ENCODE assay signal across 25 cellular contexts in the genomic region with DNA sequence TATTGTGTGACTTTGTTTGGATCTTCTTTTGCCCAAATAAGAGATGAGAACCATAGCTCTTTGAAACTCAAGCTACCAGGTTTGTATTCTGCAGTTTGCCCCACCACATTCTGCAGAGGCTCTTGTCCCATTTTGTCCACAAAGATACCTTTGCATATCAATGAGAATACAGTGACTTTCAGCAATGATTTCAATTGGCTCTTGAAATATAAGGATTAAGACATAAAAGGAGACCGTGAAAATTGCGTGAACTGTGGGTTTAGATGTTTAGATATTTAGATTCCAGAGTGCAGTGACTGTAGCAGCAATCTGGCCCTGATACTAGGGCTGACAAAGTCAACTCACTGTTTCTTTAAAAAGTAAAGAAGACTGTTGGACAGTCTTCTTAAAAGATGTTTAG.
"Had no signal": no experiment of that assay in that cellular context is flagged by ENCODE, and none has a peak within 500 bp of the region (broad histone marks: within the 10 kb centered on the region; RNA-seq: fewer than 3 reads in every experiment).

No MANE protein-coding gene starts in this region.

- H3K9me3 ChIP-seq: colonic mucosa, esophagus muscularis mucosa, esophagus squamous epithelium, gastrocnemius medialis, gastroesophageal sphincter, heart left ventricle, heart right ventricle had no signal

- ATAC-seq: effector memory CD8-positive, alpha-beta T cell; esophagus mucosa; foreskin keratinocyte; gastrocnemius medialis; gastroesophageal sphincter; heart left ventricle; heart right ventricle had no signal

- H3K4me1 ChIP-seq: colonic mucosa, esophagus squamous epithelium, foreskin keratinocyte, gastrocnemius medialis, heart left ventricle had no signal

- H3K27ac ChIP-seq: colonic mucosa, coronary artery, dorsolateral prefrontal cortex, epithelial cell of prostate, esophagus muscularis mucosa, esophagus squamous epithelium, foreskin keratinocyte, gastrocnemius medialis, gastroesophageal sphincter, heart left ventricle, heart right ventricle, hepatocyte had no signal

- DNase-seq: colonic mucosa; cortex of kidney; dermis blood vessel endothelial cell; dorsolateral prefrontal cortex; effector CD4-positive, alpha-beta T cell; effector CD8-positive, alpha-beta T cell; effector memory CD4-positive, alpha-beta T cell; effector memory CD8-positive, alpha-beta T cell; endodermal cell; esophagus squamous epithelium; foreskin fibroblast; foreskin keratinocyte; foreskin melanocyte; gastrocnemius medialis; glutamatergic neuron; head of caudate nucleus; heart left ventricle; heart right ventricle; hippocampal formation had no signal

- H3K4me3 ChIP-seq: colonic mucosa, coronary artery, dorsolateral prefrontal cortex, esophagus muscularis mucosa, esophagus squamous epithelium, gastrocnemius medialis, gastroesophageal sphincter, heart left ventricle, heart right ventricle, hepatocyte had no signal

- H3K27me3 ChIP-seq: colonic mucosa, esophagus muscularis mucosa, esophagus squamous epithelium, foreskin keratinocyte, gastrocnemius medialis, gastroesophageal sphincter, hepatocyte had no signal

- H3K36me3 ChIP-seq: colonic mucosa, esophagus muscularis mucosa, esophagus squamous epithelium, gastrocnemius medialis, gastroesophageal sphincter, heart left ventricle, heart right ventricle had no signal
